Comparison of ENCODE assay signal across 1 cellular context in genomic region chr14:76904740-76905569, GRCh38.
TF ChIP-seq lines count a peak whose summit lies in the region.

No MANE protein-coding gene starts in this region.

TF ChIP-seq in HEK293, 187 proteins besides CTCF, POLR2A, EP300 and RAD21 (continued from another document):
- no peak for TF ChIP-seq ZNF791 (tag by site-specific recombination; IDR thresholded peaks at IDR 0.05)
- peak; percentile 52; the same call in 1 of the 2 replicates for TF ChIP-seq ZNF24 (tag by site-specific recombination; IDR thresholded peaks at IDR 0.05)
- no peak for TF ChIP-seq ZNF76 (tag by site-specific recombination; IDR thresholded peaks at IDR 0.05; ENCODE audit: borderline replicate concordance, low read depth)
- TF ChIP-seq ZBTB20 (tag by site-specific recombination; IDR thresholded peaks at IDR 0.05) = no peak
- no peak for TF ChIP-seq ZFP3 (tag by site-specific recombination; IDR thresholded peaks at IDR 0.05; ENCODE audit: low read depth)
- TF ChIP-seq KLF7 (tag by site-specific recombination; IDR thresholded peaks at IDR 0.05; ENCODE audit: borderline replicate concordance) = no peak
- no peak for TF ChIP-seq PBX3 (CRISPR knock-in tag; IDR thresholded peaks at IDR 0.05)
- TF ChIP-seq ZNF214 (tag by site-specific recombination; IDR thresholded peaks at IDR 0.05; ENCODE audit: borderline replicate concordance) = no peak
- TF ChIP-seq, protein P1, sequence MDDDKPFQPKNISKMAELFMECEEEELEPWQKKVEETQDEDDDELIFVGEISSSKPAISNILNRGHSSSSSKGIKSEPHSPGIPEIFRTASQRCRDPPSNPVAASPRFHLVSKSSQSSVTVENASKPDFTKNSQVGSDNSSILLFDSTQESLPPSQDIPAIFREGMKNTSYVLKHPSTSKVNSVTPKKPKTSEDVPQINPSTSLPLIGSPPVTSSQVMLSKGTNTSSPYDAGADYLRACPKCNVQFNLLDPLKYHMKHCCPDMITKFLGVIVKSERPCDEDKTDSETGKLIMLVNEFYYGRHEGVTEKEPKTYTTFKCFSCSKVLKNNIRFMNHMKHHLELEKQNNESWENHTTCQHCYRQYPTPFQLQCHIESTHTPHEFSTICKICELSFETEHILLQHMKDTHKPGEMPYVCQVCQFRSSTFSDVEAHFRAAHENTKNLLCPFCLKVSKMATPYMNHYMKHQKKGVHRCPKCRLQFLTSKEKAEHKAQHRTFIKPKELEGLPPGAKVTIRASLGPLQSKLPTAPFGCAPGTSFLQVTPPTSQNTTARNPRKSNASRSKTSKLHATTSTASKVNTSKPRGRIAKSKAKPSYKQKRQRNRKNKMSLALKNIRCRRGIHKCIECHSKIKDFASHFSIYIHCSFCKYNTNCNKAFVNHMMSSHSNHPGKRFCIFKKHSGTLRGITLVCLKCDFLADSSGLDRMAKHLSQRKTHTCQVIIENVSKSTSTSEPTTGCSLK (tag by site-specific recombination; IDR thresholded peaks at IDR 0.05) = no peak
- no peak for TF ChIP-seq ZNF426 (tag by site-specific recombination; IDR thresholded peaks at IDR 0.05)
- TF ChIP-seq, protein P2, sequence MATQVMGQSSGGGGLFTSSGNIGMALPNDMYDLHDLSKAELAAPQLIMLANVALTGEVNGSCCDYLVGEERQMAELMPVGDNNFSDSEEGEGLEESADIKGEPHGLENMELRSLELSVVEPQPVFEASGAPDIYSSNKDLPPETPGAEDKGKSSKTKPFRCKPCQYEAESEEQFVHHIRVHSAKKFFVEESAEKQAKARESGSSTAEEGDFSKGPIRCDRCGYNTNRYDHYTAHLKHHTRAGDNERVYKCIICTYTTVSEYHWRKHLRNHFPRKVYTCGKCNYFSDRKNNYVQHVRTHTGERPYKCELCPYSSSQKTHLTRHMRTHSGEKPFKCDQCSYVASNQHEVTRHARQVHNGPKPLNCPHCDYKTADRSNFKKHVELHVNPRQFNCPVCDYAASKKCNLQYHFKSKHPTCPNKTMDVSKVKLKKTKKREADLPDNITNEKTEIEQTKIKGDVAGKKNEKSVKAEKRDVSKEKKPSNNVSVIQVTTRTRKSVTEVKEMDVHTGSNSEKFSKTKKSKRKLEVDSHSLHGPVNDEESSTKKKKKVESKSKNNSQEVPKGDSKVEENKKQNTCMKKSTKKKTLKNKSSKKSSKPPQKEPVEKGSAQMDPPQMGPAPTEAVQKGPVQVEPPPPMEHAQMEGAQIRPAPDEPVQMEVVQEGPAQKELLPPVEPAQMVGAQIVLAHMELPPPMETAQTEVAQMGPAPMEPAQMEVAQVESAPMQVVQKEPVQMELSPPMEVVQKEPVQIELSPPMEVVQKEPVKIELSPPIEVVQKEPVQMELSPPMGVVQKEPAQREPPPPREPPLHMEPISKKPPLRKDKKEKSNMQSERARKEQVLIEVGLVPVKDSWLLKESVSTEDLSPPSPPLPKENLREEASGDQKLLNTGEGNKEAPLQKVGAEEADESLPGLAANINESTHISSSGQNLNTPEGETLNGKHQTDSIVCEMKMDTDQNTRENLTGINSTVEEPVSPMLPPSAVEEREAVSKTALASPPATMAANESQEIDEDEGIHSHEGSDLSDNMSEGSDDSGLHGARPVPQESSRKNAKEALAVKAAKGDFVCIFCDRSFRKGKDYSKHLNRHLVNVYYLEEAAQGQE (tag by site-specific recombination; IDR thresholded peaks at IDR 0.05) = no peak
- no peak for TF ChIP-seq ZNF23 (tag by site-specific recombination; IDR thresholded peaks at IDR 0.05; ENCODE audit: borderline replicate concordance)
- no peak for TF ChIP-seq SP2 (tag by site-specific recombination; IDR thresholded peaks at IDR 0.05)
- TF ChIP-seq ZNF335 (tag by site-specific recombination; conservative IDR thresholded peaks at IDR 0.05) = peak; percentile 18; the same call in 1 of the 2 replicates
- TF ChIP-seq GLI4 (tag by site-specific recombination; IDR thresholded peaks at IDR 0.05) = no peak
- no peak for TF ChIP-seq ZNF184 (tag by site-specific recombination; IDR thresholded peaks at IDR 0.05)
- TF ChIP-seq KLF8 (tag by site-specific recombination; IDR thresholded peaks at IDR 0.05) = peak; percentile 36; the same call in 1 of the 2 replicates
- no peak for TF ChIP-seq ZNF449 (tag by site-specific recombination; IDR thresholded peaks at IDR 0.05)
- no peak for TF ChIP-seq ZNF146 (tag by site-specific recombination; IDR thresholded peaks at IDR 0.05)
- TF ChIP-seq, protein P3, sequence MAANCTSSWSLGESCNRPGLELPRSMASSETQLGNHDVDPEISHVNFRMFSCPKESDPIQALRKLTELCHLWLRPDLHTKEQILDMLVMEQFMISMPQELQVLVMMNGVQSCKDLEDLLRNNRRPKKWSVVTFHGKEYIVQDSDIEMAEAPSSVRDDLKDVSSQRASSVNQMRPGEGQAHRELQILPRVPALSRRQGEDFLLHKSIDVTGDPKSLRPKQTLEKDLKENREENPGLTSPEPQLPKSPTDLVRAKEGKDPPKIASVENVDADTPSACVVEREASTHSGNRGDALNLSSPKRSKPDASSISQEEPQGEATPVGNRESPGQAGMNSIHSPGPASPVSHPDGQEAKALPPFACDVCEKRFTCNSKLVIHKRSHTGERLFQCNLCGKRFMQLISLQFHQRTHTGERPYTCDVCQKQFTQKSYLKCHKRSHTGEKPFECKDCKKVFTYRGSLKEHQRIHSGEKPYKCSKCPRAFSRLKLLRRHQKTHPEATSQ (tag by site-specific recombination; IDR thresholded peaks at IDR 0.05) = no peak
- TF ChIP-seq, protein P4, sequence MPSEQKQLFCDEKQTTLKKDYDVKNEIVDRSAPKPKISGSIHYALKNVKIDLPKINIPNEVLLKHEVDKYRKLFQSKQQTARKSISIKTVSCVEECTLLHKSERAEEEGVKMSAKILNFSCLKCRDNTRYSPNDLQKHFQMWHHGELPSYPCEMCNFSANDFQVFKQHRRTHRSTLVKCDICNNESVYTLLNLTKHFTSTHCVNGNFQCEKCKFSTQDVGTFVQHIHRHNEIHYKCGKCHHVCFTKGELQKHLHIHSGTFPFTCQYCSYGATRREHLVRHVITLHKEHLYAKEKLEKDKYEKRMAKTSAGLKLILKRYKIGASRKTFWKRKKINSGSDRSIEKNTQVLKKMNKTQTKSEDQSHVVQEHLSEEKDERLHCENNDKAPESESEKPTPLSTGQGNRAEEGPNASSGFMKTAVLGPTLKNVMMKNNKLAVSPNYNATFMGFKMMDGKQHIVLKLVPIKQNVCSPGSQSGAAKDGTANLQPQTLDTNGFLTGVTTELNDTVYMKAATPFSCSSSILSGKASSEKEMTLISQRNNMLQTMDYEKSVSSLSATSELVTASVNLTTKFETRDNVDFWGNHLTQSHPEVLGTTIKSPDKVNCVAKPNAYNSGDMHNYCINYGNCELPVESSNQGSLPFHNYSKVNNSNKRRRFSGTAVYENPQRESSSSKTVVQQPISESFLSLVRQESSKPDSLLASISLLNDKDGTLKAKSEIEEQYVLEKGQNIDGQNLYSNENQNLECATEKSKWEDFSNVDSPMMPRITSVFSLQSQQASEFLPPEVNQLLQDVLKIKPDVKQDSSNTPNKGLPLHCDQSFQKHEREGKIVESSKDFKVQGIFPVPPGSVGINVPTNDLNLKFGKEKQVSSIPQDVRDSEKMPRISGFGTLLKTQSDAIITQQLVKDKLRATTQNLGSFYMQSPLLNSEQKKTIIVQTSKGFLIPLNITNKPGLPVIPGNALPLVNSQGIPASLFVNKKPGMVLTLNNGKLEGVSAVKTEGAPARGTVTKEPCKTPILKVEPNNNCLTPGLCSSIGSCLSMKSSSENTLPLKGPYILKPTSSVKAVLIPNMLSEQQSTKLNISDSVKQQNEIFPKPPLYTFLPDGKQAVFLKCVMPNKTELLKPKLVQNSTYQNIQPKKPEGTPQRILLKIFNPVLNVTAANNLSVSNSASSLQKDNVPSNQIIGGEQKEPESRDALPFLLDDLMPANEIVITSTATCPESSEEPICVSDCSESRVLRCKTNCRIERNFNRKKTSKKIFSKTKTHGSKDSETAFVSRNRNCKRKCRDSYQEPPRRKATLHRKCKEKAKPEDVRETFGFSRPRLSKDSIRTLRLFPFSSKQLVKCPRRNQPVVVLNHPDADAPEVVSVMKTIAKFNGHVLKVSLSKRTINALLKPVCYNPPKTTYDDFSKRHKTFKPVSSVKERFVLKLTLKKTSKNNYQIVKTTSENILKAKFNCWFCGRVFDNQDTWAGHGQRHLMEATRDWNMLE (tag by site-specific recombination; conservative IDR thresholded peaks at IDR 0.05; ENCODE audit: low read depth) = no peak
- no peak for TF ChIP-seq ZNF514 (tag by site-specific recombination; IDR thresholded peaks at IDR 0.05)
- TF ChIP-seq ZSCAN30 (tag by site-specific recombination; IDR thresholded peaks at IDR 0.05) = peak; percentile 48; the same call in 1 of the 2 replicates
- TF ChIP-seq OSR2 (tag by site-specific recombination; IDR thresholded peaks at IDR 0.05) = peak; percentile 86
- TF ChIP-seq RBAK (tag by site-specific recombination; IDR thresholded peaks at IDR 0.05) = no peak
- TF ChIP-seq ZNF544 (tag by site-specific recombination; IDR thresholded peaks at IDR 0.05) = no peak
